1 cellular context compared by ENCODE assay signal in the genomic region with DNA sequence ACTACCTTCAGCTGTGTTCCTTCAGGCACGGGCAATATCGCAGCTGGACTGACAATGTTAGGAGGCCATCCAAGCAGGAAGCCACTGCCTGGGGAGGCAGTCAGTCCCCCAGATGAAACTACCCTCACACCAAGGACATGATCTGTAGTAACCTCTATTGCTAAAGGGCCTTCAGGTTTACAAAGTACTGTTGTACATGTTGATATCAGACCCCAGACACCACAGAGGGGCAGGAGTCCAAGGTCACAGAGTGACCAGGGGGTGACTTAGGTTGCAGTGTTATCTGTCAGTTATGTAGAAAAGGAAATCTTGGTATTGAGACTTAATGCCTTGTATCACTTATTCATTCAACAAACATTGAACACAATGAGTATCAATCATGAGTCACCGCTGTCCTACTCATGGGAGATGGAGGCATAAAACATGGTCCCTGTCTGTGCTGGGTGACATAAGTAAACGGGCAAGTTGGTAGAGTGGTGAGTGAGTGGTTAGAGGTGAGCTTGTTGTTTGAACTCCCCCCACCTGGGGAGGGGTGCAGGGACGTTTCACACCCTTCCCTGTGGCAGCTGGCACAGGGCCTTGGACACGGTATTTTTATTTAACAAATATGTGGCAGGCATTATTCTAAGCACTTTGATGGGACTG.
TF ChIP-seq lines count a peak whose summit lies in the region.

No MANE protein-coding gene starts in this region.

TF ChIP-seq in HepG2, 621 proteins besides CTCF, POLR2A, EP300 and RAD21 (continued from another document and continues in another):
- TF ChIP-seq, protein P1, sequence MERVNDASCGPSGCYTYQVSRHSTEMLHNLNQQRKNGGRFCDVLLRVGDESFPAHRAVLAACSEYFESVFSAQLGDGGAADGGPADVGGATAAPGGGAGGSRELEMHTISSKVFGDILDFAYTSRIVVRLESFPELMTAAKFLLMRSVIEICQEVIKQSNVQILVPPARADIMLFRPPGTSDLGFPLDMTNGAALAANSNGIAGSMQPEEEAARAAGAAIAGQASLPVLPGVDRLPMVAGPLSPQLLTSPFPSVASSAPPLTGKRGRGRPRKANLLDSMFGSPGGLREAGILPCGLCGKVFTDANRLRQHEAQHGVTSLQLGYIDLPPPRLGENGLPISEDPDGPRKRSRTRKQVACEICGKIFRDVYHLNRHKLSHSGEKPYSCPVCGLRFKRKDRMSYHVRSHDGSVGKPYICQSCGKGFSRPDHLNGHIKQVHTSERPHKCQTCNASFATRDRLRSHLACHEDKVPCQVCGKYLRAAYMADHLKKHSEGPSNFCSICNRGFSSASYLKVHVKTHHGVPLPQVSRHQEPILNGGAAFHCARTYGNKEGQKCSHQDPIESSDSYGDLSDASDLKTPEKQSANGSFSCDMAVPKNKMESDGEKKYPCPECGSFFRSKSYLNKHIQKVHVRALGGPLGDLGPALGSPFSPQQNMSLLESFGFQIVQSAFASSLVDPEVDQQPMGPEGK (CRISPR knock-in tag; IDR thresholded peaks at IDR 0.05): peak; percentile 88
- peak; percentile 82 for TF ChIP-seq FOXA3 (CRISPR knock-in tag; IDR thresholded peaks at IDR 0.05)
- TF ChIP-seq FLYWCH1 (CRISPR knock-in tag; IDR thresholded peaks at IDR 0.05): no peak
- TF ChIP-seq ZNF570 (CRISPR knock-in tag; IDR thresholded peaks at IDR 0.05; ENCODE audit: borderline replicate concordance): no peak
- TF ChIP-seq CENPT (CRISPR knock-in tag; IDR thresholded peaks at IDR 0.05; ENCODE audit: low read depth): no peak
- TF ChIP-seq ZNF337 (CRISPR knock-in tag; IDR thresholded peaks at IDR 0.05; ENCODE audit: borderline replicate concordance, low read depth): no peak
- TF ChIP-seq TEAD2 (CRISPR knock-in tag; IDR thresholded peaks at IDR 0.05): no peak
- TF ChIP-seq MEIS1 (CRISPR knock-in tag; IDR thresholded peaks at IDR 0.05; ENCODE audit: borderline replicate concordance): no peak
- TF ChIP-seq ZNF331 (CRISPR knock-in tag; IDR thresholded peaks at IDR 0.05): peak; percentile 42; the same call in 1 of the 2 replicates
- TF ChIP-seq ZFP41 (CRISPR knock-in tag; IDR thresholded peaks at IDR 0.05; ENCODE audit: borderline replicate concordance): no peak
- peak; percentile 32; the same call in 1 of the 2 replicates for TF ChIP-seq HNF1A (IDR thresholded peaks at IDR 0.05; ENCODE audit: low read depth)
- peak; percentile 20; the same call in 1 of the 2 replicates for TF ChIP-seq HNF1A (CRISPR knock-in tag; IDR thresholded peaks at IDR 0.05; ENCODE audit: borderline replicate concordance)
- TF ChIP-seq SMARCE1 (IDR thresholded peaks at IDR 0.05; ENCODE audit: borderline replicate concordance): no peak
- 0 out of 2 replicates have a peak, but pooled peaks have one; percentile 38 for TF ChIP-seq KDM1A (CRISPR knock-in tag; IDR thresholded peaks at IDR 0.05)
- no peak for TF ChIP-seq ZNF343 (CRISPR knock-in tag; IDR thresholded peaks at IDR 0.05)
- peak; percentile 57 for TF ChIP-seq TARDBP (CRISPR knock-in tag; IDR thresholded peaks at IDR 0.05)
- no peak for TF ChIP-seq MYNN (CRISPR knock-in tag; IDR thresholded peaks at IDR 0.05; ENCODE audit: low read depth)
- peak; percentile 60; the same call in 1 of the 2 replicates for TF ChIP-seq FOXK2 (IDR thresholded peaks at IDR 0.05)
- TF ChIP-seq GTF2F1 (IDR thresholded peaks at IDR 0.05; ENCODE audit: low read length): no peak
- TF ChIP-seq RELA (CRISPR knock-in tag; IDR thresholded peaks at IDR 0.05): no peak
- TF ChIP-seq TFAP4 (IDR thresholded peaks at IDR 0.05; ENCODE audit: borderline replicate concordance, low read depth): peak; percentile 7; the same call in 1 of the 2 replicates
- TF ChIP-seq U2AF1 (optimal IDR thresholded peaks at IDR 0.05; ENCODE audit: low read depth, low read length): no peak
- TF ChIP-seq ZFP1 (CRISPR knock-in tag; IDR thresholded peaks at IDR 0.05): 0 out of 2 replicates have a peak, but pooled peaks have one; percentile 21
- TF ChIP-seq PLRG1 (conservative IDR thresholded peaks at IDR 0.05): no peak
- no peak for TF ChIP-seq ZNF543 (CRISPR knock-in tag; IDR thresholded peaks at IDR 0.05)
- TF ChIP-seq MED13 (CRISPR knock-in tag; IDR thresholded peaks at IDR 0.05): no peak
- TF ChIP-seq PBX2 (CRISPR knock-in tag; IDR thresholded peaks at IDR 0.05): no peak
- TF ChIP-seq, protein P2, sequence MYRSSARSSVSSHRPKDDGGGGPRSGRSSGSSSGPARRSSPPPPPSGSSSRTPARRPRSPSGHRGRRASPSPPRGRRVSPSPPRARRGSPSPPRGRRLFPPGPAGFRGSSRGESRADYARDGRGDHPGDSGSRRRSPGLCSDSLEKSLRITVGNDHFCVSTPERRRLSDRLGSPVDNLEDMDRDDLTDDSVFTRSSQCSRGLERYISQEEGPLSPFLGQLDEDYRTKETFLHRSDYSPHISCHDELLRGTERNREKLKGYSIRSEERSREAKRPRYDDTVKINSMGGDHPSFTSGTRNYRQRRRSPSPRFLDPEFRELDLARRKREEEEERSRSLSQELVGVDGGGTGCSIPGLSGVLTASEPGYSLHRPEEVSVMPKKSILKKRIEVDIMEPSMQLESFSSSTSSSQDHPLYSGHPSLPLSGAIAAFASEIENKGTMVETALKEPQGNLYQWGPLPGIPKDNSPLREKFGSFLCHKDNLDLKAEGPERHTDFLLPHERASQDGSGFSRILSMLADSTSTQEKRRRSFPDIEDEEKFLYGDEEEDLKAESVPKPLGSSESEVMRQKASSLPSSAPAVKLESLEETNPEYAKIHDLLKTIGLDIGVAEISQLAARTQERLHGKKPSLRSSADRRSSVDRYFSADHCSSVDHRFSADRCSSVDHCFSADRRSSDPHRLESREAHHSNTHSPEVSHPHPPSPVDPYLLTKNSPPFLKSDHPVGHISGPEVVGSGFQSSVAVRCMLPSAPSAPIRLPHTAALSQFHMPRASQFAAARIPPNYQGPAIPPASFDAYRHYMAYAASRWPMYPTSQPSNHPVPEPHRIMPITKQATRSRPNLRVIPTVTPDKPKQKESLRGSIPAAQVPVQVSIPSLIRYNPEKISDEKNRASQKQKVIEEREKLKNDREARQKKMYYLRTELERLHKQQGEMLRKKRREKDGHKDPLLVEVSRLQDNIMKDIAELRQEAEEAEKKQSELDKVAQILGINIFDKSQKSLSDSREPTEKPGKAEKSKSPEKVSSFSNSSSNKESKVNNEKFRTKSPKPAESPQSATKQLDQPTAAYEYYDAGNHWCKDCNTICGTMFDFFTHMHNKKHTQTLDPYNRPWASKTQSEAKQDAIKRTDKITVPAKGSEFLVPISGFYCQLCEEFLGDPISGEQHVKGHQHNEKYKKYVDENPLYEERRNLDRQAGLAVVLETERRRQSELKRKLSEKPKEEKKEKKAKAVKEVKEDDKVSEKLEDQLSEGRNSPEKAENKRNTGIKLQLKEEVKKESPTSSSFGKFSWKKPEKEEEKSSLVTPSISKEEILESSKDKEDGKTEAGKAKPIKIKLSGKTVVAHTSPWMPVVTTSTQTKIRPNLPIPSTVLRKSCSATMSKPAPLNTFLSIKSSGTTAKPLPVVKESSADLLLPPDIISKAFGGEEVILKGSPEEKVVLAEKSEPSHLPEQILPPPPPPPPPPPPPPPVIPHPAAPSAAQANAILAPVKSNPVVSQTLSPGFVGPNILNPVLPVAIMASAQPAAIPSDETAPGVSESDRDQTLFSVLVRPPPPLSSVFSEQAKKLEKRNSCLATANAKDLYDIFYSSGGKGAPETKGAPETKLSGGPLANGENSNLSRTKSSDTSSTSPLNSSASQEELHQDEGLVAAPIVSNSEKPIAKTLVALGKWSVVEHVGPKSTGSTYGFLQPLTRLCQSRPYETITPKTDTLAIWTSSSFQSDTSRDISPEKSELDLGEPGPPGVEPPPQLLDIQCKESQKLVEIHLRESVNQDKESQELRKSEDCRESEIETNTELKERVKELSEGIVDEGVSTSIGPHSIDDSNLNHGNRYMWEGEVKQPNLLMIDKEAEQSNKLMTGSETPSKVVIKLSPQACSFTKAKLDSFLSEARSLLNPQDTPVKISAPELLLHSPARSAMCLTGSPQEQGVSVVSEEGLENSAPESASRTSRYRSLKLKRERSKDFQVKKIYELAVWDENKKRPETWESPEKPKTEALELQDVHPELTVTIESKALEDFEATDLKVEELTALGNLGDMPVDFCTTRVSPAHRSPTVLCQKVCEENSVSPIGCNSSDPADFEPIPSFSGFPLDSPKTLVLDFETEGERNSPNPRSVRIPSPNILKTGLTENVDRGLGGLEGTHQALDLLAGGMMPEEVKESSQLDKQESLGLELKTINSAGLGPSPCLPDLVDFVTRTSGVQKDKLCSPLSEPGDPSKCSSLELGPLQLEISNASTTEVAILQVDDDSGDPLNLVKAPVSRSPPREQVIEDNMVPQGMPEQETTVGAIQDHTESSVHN (CRISPR knock-in tag; IDR thresholded peaks at IDR 0.05): no peak
- TF ChIP-seq ZNF253 (CRISPR knock-in tag; IDR thresholded peaks at IDR 0.05; ENCODE audit: borderline replicate concordance): no peak
- TF ChIP-seq RXRA (CRISPR knock-in tag; IDR thresholded peaks at IDR 0.05): peak; percentile 86
- TF ChIP-seq KMT2A (CRISPR knock-in tag; IDR thresholded peaks at IDR 0.05): no peak; the same call in 1 of the 2 replicates
- no peak for TF ChIP-seq RNF219 (CRISPR knock-in tag; IDR thresholded peaks at IDR 0.05)
- no peak for TF ChIP-seq DMTF1 (CRISPR knock-in tag; IDR thresholded peaks at IDR 0.05)
- TF ChIP-seq ZNF781 (CRISPR knock-in tag; IDR thresholded peaks at IDR 0.05; ENCODE audit: borderline replicate concordance, not compliant biosample characterization): no peak
- no peak for TF ChIP-seq AGO1 (IDR thresholded peaks at IDR 0.05; ENCODE audit: low read depth, low read length, poor library complexity, severe bottlenecking)
- no peak for TF ChIP-seq KDM5B (CRISPR knock-in tag; IDR thresholded peaks at IDR 0.05; ENCODE audit: borderline replicate concordance)
